ENCODE assay signal across 20 cellular contexts in the genomic region with DNA sequence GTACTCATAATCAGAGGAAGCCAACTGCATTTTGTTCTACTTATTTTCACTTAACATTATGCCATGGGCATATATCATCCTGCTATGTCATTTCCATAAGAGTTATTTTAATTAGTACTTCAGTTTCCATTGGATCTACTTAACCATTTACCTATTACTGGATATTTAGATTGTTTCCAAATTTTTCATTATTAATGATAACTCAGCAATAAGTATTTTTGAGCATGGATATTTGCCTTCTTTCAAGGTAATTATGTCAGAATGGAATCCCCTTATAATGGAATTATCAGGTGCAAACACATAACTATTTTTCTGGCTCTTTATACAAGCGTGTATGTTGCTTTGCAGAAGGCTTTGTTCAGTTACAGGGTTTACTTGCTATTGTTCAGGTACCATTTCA.
"Had no signal": no experiment of that assay in that cellular context is flagged by ENCODE, and none has a peak within 500 bp of the region (broad histone marks: within the 10 kb centered on the region; RNA-seq: fewer than 3 reads in every experiment).

No MANE protein-coding gene starts in this region.

- H3K27me3 ChIP-seq: MG63 had no signal

- H3K4me3 ChIP-seq: MG63 had no signal

- H3K9me3 ChIP-seq: MG63, SK-N-SH had no signal

- H3K4me2 ChIP-seq: SK-N-SH had no signal

- H3K36me3 ChIP-seq: MG63 had no signal

- H3K9ac ChIP-seq: SK-N-SH had no signal

- DNase-seq: Karpas-422, KG1, MG63, NCI-H1092, NCI-H1105 treated with DMSO at 0.1 percent for 48 hours, NCI-H1417 treated with DMSO at 0.1 percent for 48 hours, NCI-H146, NCI-H1694 treated with DMSO at 0.1 percent for 48 hours, NCI-H1930, NCI-H2081, NCI-H2107, NCI-H2227 treated with DMSO at 0.1 percent for 48 hours, NCI-H524, NCI-H526 treated with DMSO at 0.1 percent for 48 hours, NCI-H774, SHP77, SK-N-SH, SW 1271 had no signal

- H3K27ac ChIP-seq: RWPE1 had no signal

- FAIRE-seq: RCC 7860 had no signal
